Comparison of ENCODE assay signal across 1 cellular context in the genomic region with DNA sequence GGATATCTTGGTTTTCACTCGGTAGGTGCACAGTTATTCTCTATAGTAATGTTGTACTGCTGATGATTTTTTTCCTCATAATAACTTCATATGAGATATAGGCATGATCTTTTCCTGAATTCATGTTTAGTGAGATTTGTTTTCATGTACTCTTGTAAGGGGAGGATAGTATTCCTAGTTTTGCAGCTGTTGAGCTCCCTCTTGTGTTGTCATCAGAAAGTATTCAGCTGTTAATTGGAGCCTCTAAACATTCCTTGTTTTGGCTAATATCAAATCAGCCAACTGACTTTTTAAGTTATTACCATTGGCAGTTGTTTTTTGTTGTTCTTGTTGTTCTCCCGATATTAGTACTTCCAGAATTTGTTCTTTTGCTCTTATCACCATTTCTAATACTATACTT.
TF ChIP-seq lines count a peak whose summit lies in the region.

No MANE protein-coding gene starts in this region.

TF ChIP-seq in GM12878, 131 proteins besides CTCF, POLR2A, EP300 and RAD21:
- TF ChIP-seq, protein P1, sequence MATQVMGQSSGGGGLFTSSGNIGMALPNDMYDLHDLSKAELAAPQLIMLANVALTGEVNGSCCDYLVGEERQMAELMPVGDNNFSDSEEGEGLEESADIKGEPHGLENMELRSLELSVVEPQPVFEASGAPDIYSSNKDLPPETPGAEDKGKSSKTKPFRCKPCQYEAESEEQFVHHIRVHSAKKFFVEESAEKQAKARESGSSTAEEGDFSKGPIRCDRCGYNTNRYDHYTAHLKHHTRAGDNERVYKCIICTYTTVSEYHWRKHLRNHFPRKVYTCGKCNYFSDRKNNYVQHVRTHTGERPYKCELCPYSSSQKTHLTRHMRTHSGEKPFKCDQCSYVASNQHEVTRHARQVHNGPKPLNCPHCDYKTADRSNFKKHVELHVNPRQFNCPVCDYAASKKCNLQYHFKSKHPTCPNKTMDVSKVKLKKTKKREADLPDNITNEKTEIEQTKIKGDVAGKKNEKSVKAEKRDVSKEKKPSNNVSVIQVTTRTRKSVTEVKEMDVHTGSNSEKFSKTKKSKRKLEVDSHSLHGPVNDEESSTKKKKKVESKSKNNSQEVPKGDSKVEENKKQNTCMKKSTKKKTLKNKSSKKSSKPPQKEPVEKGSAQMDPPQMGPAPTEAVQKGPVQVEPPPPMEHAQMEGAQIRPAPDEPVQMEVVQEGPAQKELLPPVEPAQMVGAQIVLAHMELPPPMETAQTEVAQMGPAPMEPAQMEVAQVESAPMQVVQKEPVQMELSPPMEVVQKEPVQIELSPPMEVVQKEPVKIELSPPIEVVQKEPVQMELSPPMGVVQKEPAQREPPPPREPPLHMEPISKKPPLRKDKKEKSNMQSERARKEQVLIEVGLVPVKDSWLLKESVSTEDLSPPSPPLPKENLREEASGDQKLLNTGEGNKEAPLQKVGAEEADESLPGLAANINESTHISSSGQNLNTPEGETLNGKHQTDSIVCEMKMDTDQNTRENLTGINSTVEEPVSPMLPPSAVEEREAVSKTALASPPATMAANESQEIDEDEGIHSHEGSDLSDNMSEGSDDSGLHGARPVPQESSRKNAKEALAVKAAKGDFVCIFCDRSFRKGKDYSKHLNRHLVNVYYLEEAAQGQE (IDR thresholded peaks at IDR 0.05; ENCODE audit: low read depth, low read length): no peak
- no peak for TF ChIP-seq YY1 (IDR thresholded peaks at IDR 0.05; ENCODE audit: low read depth, low read length)
- TF ChIP-seq E2F4 (IDR thresholded peaks at IDR 0.05; ENCODE audit: low read depth, low read length): no peak
- peak; percentile 51; the same call in 1 of the 2 replicates for TF ChIP-seq SMC3 (IDR thresholded peaks at IDR 0.05; ENCODE audit: borderline replicate concordance, low read length)
- TF ChIP-seq HCFC1 (IDR thresholded peaks at IDR 0.05; ENCODE audit: low read length): no peak
- TF ChIP-seq ZBTB33 (IDR thresholded peaks at IDR 0.05): no peak
